In the genomic region with DNA sequence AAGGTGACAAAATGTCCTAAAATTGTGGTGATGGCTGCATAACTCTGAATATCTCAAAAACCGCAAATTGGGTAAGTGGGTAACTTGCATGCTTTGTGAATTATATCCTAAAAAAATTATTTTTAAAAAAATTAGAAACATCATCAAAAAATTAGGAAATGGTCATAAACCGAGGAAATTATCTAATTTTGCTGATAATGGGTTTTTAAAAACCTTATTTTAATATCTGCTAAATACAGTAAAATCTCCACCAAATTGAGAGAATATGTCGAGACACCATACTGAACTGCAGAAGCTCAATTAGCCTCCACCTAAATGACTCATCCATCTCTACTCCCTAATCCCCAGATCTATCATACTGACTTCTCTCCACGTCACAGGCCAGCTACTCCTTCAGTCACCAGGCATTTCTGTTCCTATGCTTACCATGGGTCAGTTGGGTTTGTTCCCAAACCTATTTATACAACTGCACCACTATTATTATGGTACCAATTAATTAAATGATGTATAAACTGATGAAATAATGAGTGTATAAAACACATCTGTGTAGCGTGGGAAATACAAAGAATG, we compare ENCODE assay signal across 1 cellular context.
TF ChIP-seq lines count a peak whose summit lies in the region.

No MANE protein-coding gene starts in this region.

TF ChIP-seq in SK-N-SH treated with all-trans-retinoic acid at 6 μM for 48 hours, 23 proteins besides CTCF, POLR2A, EP300 and RAD21 (continued from another document):
- TF ChIP-seq, protein P1, sequence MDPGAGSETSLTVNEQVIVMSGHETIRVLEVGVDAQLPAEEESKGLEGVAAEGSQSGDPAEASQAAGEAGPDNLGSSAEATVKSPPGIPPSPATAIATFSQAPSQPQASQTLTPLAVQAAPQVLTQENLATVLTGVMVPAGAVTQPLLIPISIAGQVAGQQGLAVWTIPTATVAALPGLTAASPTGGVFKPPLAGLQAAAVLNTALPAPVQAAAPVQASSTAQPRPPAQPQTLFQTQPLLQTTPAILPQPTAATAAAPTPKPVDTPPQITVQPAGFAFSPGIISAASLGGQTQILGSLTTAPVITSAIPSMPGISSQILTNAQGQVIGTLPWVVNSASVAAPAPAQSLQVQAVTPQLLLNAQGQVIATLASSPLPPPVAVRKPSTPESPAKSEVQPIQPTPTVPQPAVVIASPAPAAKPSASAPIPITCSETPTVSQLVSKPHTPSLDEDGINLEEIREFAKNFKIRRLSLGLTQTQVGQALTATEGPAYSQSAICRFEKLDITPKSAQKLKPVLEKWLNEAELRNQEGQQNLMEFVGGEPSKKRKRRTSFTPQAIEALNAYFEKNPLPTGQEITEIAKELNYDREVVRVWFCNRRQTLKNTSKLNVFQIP (CRISPR knock-in tag; IDR thresholded peaks at IDR 0.05; ENCODE audit: borderline replicate concordance, low read depth) = no peak
- TF ChIP-seq PATZ1 (CRISPR knock-in tag; IDR thresholded peaks at IDR 0.05; ENCODE audit: borderline replicate concordance) = no peak
- no peak for TF ChIP-seq GLIS3 (CRISPR knock-in tag; IDR thresholded peaks at IDR 0.05)
- TF ChIP-seq SNAI2 (CRISPR knock-in tag; IDR thresholded peaks at IDR 0.05) = no peak
- no peak for TF ChIP-seq ZC3H10 (CRISPR knock-in tag; IDR thresholded peaks at IDR 0.05)
- no peak for TF ChIP-seq OSR1 (CRISPR knock-in tag; IDR thresholded peaks at IDR 0.05)
- TF ChIP-seq TOX (CRISPR knock-in tag; IDR thresholded peaks at IDR 0.05; ENCODE audit: borderline replicate concordance) = no peak
- TF ChIP-seq CSDC2 (CRISPR knock-in tag; IDR thresholded peaks at IDR 0.05) = no peak
- TF ChIP-seq, protein P2, sequence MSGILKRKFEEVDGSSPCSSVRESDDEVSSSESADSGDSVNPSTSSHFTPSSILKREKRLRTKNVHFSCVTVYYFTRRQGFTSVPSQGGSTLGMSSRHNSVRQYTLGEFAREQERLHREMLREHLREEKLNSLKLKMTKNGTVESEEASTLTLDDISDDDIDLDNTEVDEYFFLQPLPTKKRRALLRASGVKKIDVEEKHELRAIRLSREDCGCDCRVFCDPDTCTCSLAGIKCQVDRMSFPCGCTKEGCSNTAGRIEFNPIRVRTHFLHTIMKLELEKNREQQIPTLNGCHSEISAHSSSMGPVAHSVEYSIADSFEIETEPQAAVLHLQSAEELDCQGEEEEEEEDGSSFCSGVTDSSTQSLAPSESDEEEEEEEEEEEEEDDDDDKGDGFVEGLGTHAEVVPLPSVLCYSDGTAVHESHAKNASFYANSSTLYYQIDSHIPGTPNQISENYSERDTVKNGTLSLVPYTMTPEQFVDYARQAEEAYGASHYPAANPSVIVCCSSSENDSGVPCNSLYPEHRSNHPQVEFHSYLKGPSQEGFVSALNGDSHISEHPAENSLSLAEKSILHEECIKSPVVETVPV (CRISPR knock-in tag; IDR thresholded peaks at IDR 0.05) = no peak
- no peak for TF ChIP-seq ZNF565 (CRISPR knock-in tag; conservative IDR thresholded peaks at IDR 0.05; ENCODE audit: low read depth)
- no peak for TF ChIP-seq ZNF8 (CRISPR knock-in tag; IDR thresholded peaks at IDR 0.05)
- no peak for TF ChIP-seq RARB (CRISPR knock-in tag; IDR thresholded peaks at IDR 0.05)
- no peak for TF ChIP-seq BACH2 (CRISPR knock-in tag; IDR thresholded peaks at IDR 0.05; ENCODE audit: borderline replicate concordance)
- TF ChIP-seq ARNTL (CRISPR knock-in tag; IDR thresholded peaks at IDR 0.05; ENCODE audit: borderline replicate concordance, low read depth) = no peak
- TF ChIP-seq ZNF70 (CRISPR knock-in tag; IDR thresholded peaks at IDR 0.05) = no peak
- TF ChIP-seq ISL1 (CRISPR knock-in tag; IDR thresholded peaks at IDR 0.05) = no peak
